8 cellular contexts compared by ENCODE assay signal in the genomic region with DNA sequence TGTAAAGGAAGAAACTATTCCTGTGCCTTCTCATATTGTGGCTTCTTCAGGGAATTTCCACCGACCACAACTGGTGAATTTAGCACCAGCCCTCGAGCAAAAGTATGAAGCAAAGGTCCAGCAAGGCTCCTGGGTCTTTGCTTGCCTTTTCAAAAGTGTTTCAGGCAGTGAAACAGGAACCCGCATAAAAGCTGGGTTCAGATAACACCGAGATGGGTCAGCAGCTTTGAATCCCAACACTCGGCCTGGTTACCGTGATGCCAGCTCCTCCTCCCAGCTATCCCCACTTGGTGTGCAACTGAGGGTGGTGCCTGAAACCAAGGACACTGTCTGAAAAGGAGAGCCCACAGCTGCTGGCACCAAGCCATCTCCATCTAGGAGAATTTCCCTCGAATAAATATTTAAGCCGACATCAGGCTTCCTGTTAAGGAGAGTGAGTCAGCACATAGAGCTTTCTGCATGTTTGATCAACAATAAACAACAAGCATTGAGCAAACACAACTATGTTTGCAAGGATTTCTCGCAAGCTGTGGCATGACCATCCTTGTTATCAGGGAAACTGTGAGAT.
DNase-seq lines count a peak whose midpoint lies in the region; ATAC-seq, FAIRE-seq and TF ChIP-seq lines count a peak whose summit lies in the region.

No MANE protein-coding gene starts in this region.

- in situ Hi-C loops in K562 (cut with MboI) (no loop called here), HepG2 (cut with HindIII; ENCODE audit: extremely low pct_ligation_motif_present, low pct_unique_long_range_greater_than_20kb) (no loop called here)

- H3K27me3 Mint-ChIP-seq in activated T-helper 2 cell treated with anti-CD3 and anti-CD28 coated beads, Interferon-gamma antibody, Interleukin-2, Interleukin-4, amounts not matched to agents 10 μg/mL and 5 μg/mL and 100 μg/mL, durations not matched to agents 14 hours and 24 hours and 36 hours (ENCODE audit: low read depth), result peaks cover 53% of the 10 kb centered on the region

- FAIRE-seq in K562 (lab: Jason Lieb, UNC) (no peak), HepG2 (lab: Jason Lieb, UNC) (peak; percentile 70)

- H4K20me1 ChIP-seq in K562 (replicated peaks; ENCODE audit: control insufficient read depth, insufficient read depth, low read length) (0 out of 2 replicates have a peak, but pooled peaks cover 3% of the 10 kb centered on the region), HepG2 (ENCODE audit: insufficient read depth, low read length) (no peaks in the 10 kb centered on the region)

- 2% methylated on average over 9 of the region's 9 CpGs for WGBS in K562 (ENCODE audit: insufficient coverage, low coverage, missing lambda C conversion rate)
- WGBS in HepG2 (ENCODE audit: low lambda C conversion rate), result 24% methylated on average over 9 of the region's 9 CpGs

- no TSS peak for BruUV-seq in K562 (replicated peaks; lab: Mats Ljungman, UMichigan)
- no TSS peak for BruUV-seq in HepG2 (replicated peaks; lab: Mats Ljungman, UMichigan)

- H3K9me1 ChIP-seq in K562 (ENCODE audit: control insufficient read depth, insufficient read depth, low read length), result no peaks in the 10 kb centered on the region

- POLR2A ChIA-PET in AG04450 (lab: Yijun Ruan, JAX), result interaction anchor here (1.1 to 1.8 kb wide), 4 partner anchors 17 to 114 kb away, joined by 5 to 9 read pairs (median 6); no protein-coding TSS in a partner anchor
- POLR2A ChIA-PET in K562 (lab: Yijun Ruan, JAX), result interaction anchor here (1.1 to 1.4 kb wide), 2 partner anchors 37 to 224 kb away, joined by 3 read pairs; no protein-coding TSS in a partner anchor
- POLR2A ChIA-PET in HepG2 (lab: Yijun Ruan, JAX), result interaction anchor here (0.9 to 2.2 kb wide), 12 partner anchors 12 to 562 kb away, joined by 3 to 11 read pairs (median 4); a partner anchor contains a TSS

- intact Hi-C loops in K562 (cut with micrococcal nuclease), result no loop called here
- intact Hi-C loops in HepG2 (cut with micrococcal nuclease; ENCODE audit: unreplicated experiment), result no loop called here
- intact Hi-C loops in activated T-helper 2 cell treated with anti-CD3 and anti-CD28 coated beads, Interferon-gamma antibody, Interleukin-2, Interleukin-4, amounts not matched to agents 10 μg/mL and 5 μg/mL and 100 μg/mL, durations not matched to agents 14 hours and 24 hours and 36 hours (cut with micrococcal nuclease), result no loop called here

- no peak for ATAC-seq in K562
- peak; percentile 86 for ATAC-seq in HepG2
- ATAC-seq in HG02885 (IDR thresholded peaks at IDR 0.05; ENCODE audit: poor library complexity, unreplicated experiment), result no peak
- ATAC-seq in GM18867 (IDR thresholded peaks at IDR 0.05; ENCODE audit: unreplicated experiment), result no peak

- no peak overlapping the region for H3K27ac Mint-ChIP-seq in activated T-helper 2 cell treated with anti-CD3 and anti-CD28 coated beads, Interferon-gamma antibody, Interleukin-2, Interleukin-4, amounts not matched to agents 10 μg/mL and 5 μg/mL and 100 μg/mL, durations not matched to agents 14 hours and 24 hours and 36 hours

- H3K9ac ChIP-seq in K562 (ENCODE audit: insufficient read depth in 1 of 2, low read depth in 2 of 2, low read length in 2 of 2) (no peak overlapping the region), HepG2 (ENCODE audit: insufficient read depth, low read depth, low read length) (peak overlapping the region; percentile 43)

- H3K4me2 ChIP-seq in K562 (ENCODE audit: insufficient read depth, low read length) (no peak overlapping the region; the same call in 1 of the 2 replicates), HepG2 (ENCODE audit: low read depth, low read length) (peak overlapping the region; percentile 65)

- H3K79me2 ChIP-seq in K562 (ENCODE audit: control insufficient read depth, insufficient read depth, low read length), result no peaks in the 10 kb centered on the region
- no peaks in the 10 kb centered on the region for H3K79me2 ChIP-seq in HepG2 (ENCODE audit: insufficient read depth, low read length)

- TF ChIP-seq RAD21 in K562 (CRISPR knock-in tag; conservative IDR thresholded peaks at IDR 0.05 in 1 of 2, IDR thresholded peaks at IDR 0.05 in 1 of 2) (no peak), HepG2 (CRISPR knock-in tag; IDR thresholded peaks at IDR 0.05) (no peak)

- H3K9me3 Mint-ChIP-seq in activated T-helper 2 cell treated with anti-CD3 and anti-CD28 coated beads, Interferon-gamma antibody, Interleukin-2, Interleukin-4, amounts not matched to agents 10 μg/mL and 5 μg/mL and 100 μg/mL, durations not matched to agents 14 hours and 24 hours and 36 hours, result no peaks in the 10 kb centered on the region

- no peaks in the 10 kb centered on the region for H3K27me3 ChIP-seq in AG04450 (ENCODE audit: control insufficient read depth, insufficient read depth, low read length)
- H3K27me3 ChIP-seq in MG63, result no peaks in the 10 kb centered on the region
- peaks cover 8 to 21% of the 10 kb centered on the region in 2 experiments; a peak in 3 of 5 replicates for H3K27me3 ChIP-seq in K562 (ENCODE audit: control insufficient read depth in 2 of 2, insufficient read depth in 2 of 2, low read length in 2 of 2)
- H3K27me3 ChIP-seq in HepG2 (ENCODE audit: control insufficient read depth in 1 of 2, insufficient read depth in 2 of 2, low read length in 2 of 2), result no peaks in the 10 kb centered on the region

- no peak overlapping the region for H3K4me3 Mint-ChIP-seq in activated T-helper 2 cell treated with anti-CD3 and anti-CD28 coated beads, Interferon-gamma antibody, Interleukin-2, Interleukin-4, amounts not matched to agents 10 μg/mL and 5 μg/mL and 100 μg/mL, durations not matched to agents 14 hours and 24 hours and 36 hours (ENCODE audit: low read depth)

- H3K4me1 ChIP-seq in K562 (replicated peaks in 1 of 2; ENCODE audit: control insufficient read depth in 2 of 2, insufficient read depth in 2 of 2, low read length in 2 of 2), result 0 out of 5 replicates have a peak, but pooled peaks cover 0 to 10% of the 10 kb centered on the region in 2 experiments
- H3K4me1 ChIP-seq in HepG2 (ENCODE audit: insufficient read depth, low read length), result peaks cover 37% of the 10 kb centered on the region

- TF ChIP-seq EP300 in K562 (IDR thresholded peaks at IDR 0.05; ENCODE audit: low read length) (no peak), HepG2 (IDR thresholded peaks at IDR 0.05; ENCODE audit: low read depth in 2 of 2, low read length in 2 of 2) (peak in 1 of 2 experiments; percentile 94; a peak in 3 of 4 replicates), HepG2 (CRISPR knock-in tag; IDR thresholded peaks at IDR 0.05; ENCODE audit: borderline replicate concordance) (peak; percentile 84)

- no peaks in the 10 kb centered on the region for H3K36me3 Mint-ChIP-seq in activated T-helper 2 cell treated with anti-CD3 and anti-CD28 coated beads, Interferon-gamma antibody, Interleukin-2, Interleukin-4, amounts not matched to agents 10 μg/mL and 5 μg/mL and 100 μg/mL, durations not matched to agents 14 hours and 24 hours and 36 hours (ENCODE audit: low read depth)

- no peak overlapping the region for H2AFZ ChIP-seq in K562 (ENCODE audit: low read depth, low read length)
- peak overlapping the region; percentile 64 for H2AFZ ChIP-seq in HepG2 (ENCODE audit: low read length)

- CTCF ChIA-PET in AG04450 (lab: Charles Lee), result interaction anchor here (1.2 to 1.7 kb wide), 2 partner anchors 70 to 139 kb away, joined by 4 to 5 read pairs; a partner anchor contains a TSS
- CTCF ChIA-PET in K562 (lab: Yijun Ruan, JAX; ENCODE audit: low intra/inter-chr PET ratio), result interaction anchor here (0.5 kb wide), 1 partner anchor 395 kb away, joined by 5 read pairs; no protein-coding TSS in a partner anchor
- CTCF ChIA-PET in HepG2 (lab: Yijun Ruan, JAX; ENCODE audit: low intra/inter-chr PET ratio, low total read pairs), result no interaction called here

- no peak overlapping the region for H3K4me3 ChIP-seq in AG04450 (ENCODE audit: low read depth, low read length)
- no peak overlapping the region for H3K4me3 ChIP-seq in MG63
- no peak overlapping the region for H3K4me3 ChIP-seq in K562
- H3K4me3 ChIP-seq in HepG2 (replicated peaks in 1 of 3; ENCODE audit: insufficient read depth in 1 of 3, low read depth in 2 of 3, low read length in 3 of 3), result peak overlapping the region in 2 of 3 experiments; percentile 1 to 11; a peak in 1 of 6 replicates

- no peaks in the 10 kb centered on the region for H3K9me3 ChIP-seq in AG04450 (ENCODE audit: control insufficient read depth, insufficient read depth, low read length)
- H3K9me3 ChIP-seq in MG63, result no peaks in the 10 kb centered on the region
- H3K9me3 ChIP-seq in K562 (replicated peaks; ENCODE audit: control insufficient read depth, insufficient read depth, low read depth, low read length), result no peaks in the 10 kb centered on the region
- H3K9me3 ChIP-seq in HepG2 (ENCODE audit: low read length), result no peaks in the 10 kb centered on the region

- H3K36me3 ChIP-seq in MG63 (peaks cover 56% of the 10 kb centered on the region), K562 (ENCODE audit: control insufficient read depth, insufficient read depth, low read length) (no peaks in the 10 kb centered on the region), HepG2 (replicated peaks in 1 of 2; ENCODE audit: control insufficient read depth in 1 of 2, insufficient read depth in 2 of 2, low read length in 2 of 2) (peaks cover 0 to 13% of the 10 kb centered on the region in 2 experiments; a peak in 4 of 5 replicates)

- DNase-seq in AG04450 (ENCODE audit: low read depth, low spot score) (peak; percentile 80), MG63 (peak; percentile 66), K562 (ENCODE audit: extremely low read depth in 1 of 4, low spot score in 3 of 4) (no peak), HepG2 (ENCODE audit: low spot score) (peak; percentile 92), NCI-H446 treated with DMSO at 0.1 percent for 48 hours (lab: John Stamatoyannopoulos, UW) (no peak)
- no peak for DNase-seq in activated T-helper 2 cell treated with anti-CD3 and anti-CD28 coated beads, Interferon-gamma antibody, Interleukin-2, Interleukin-4, amounts not matched to agents 10 μg/mL and 5 μg/mL and 100 μg/mL, durations not matched to agents 14 hours and 24 hours and 36 hours (ENCODE audit: low spot score)

- peaks cover 5% of the 10 kb centered on the region for H3K4me1 Mint-ChIP-seq in activated T-helper 2 cell treated with anti-CD3 and anti-CD28 coated beads, Interferon-gamma antibody, Interleukin-2, Interleukin-4, amounts not matched to agents 10 μg/mL and 5 μg/mL and 100 μg/mL, durations not matched to agents 14 hours and 24 hours and 36 hours (ENCODE audit: low read depth)

- H3K27ac ChIP-seq in AG04450 (ENCODE audit: low read depth, low read length) (peak overlapping the region; percentile 85), K562 (ENCODE audit: extremely low read depth, low read depth, low read length) (no peak overlapping the region), HepG2 (ENCODE audit: extremely low read length, insufficient read depth, low read length) (peak overlapping the region; percentile 49)

- TF ChIP-seq CTCF in AG04450 (IDR thresholded peaks at IDR 0.05; ENCODE audit: low read depth, low read length) (no peak), K562 (IDR thresholded peaks at IDR 0.05 in 2 of 3, conservative IDR thresholded peaks at IDR 0.05 in 1 of 3; ENCODE audit: insufficient read depth in 2 of 3, low read depth in 1 of 3, low read length in 3 of 3) (no peak), HepG2 (CRISPR knock-in tag; IDR thresholded peaks at IDR 0.05) (no peak)

- TF ChIP-seq POLR2A in K562 (conservative IDR thresholded peaks at IDR 0.05) (no peak), HepG2 (IDR thresholded peaks at IDR 0.05; ENCODE audit: insufficient read depth in 1 of 2, low read depth in 2 of 2, low read length in 2 of 2) (no peak)

Comparison
In these comparisons a context has a peak if more than half of its experiments do, and no peak if none do; other contexts are left out.
1. DNase-seq: peak in AG04450 (single experiment), MG63 (single experiment) and HepG2 (single experiment); none in K562 (0 of 4), NCI-H446 treated with DMSO at 0.1 percent for 48 hours (single experiment) and activated T-helper 2 cell treated with anti-CD3 and anti-CD28 coated beads, Interferon-gamma antibody, Interleukin-2, Interleukin-4, amounts not matched to agents 10 μg/mL and 5 μg/mL and 100 μg/mL, durations not matched to agents 14 hours and 24 hours and 36 hours (single experiment).
2. H3K4me3 ChIP-seq: peak in HepG2 (2 of 3); none in AG04450 (single experiment), MG63 (single experiment) and K562 (single experiment).